1 cellular context compared by ENCODE assay signal in the genomic region with DNA sequence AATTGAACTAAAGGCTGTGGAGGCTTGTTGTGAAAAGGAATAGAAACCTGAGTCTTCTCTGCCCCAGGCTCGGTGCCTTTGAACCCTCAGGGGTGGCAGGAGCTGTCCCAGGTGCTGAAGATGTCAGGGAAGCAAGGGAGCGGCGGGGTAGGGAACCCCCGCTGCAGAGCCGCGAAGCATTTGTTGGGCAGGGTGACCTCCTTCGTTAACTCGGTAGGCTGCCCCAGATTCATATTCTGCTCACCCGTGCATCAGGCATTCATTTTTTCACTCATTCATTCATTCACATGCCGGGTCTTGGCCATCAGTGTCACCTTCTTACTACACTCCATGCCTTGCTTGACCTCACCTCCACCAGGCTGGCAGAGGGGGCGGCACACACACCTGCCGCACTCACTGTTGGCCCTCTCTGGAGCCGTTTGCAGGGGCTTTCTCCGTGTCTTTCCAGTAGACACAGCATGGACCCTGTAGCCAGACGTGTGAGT.
TF ChIP-seq lines count a peak whose summit lies in the region.

No MANE protein-coding gene starts in this region.

TF ChIP-seq in SK-N-SH, 30 proteins besides CTCF, POLR2A, EP300 and RAD21 (continued from another document):
- peak; percentile 89 for TF ChIP-seq REST (IDR thresholded peaks at IDR 0.05; ENCODE audit: low read depth, low read length)
